ENCODE assay signal across 10 cellular contexts in the genomic region with DNA sequence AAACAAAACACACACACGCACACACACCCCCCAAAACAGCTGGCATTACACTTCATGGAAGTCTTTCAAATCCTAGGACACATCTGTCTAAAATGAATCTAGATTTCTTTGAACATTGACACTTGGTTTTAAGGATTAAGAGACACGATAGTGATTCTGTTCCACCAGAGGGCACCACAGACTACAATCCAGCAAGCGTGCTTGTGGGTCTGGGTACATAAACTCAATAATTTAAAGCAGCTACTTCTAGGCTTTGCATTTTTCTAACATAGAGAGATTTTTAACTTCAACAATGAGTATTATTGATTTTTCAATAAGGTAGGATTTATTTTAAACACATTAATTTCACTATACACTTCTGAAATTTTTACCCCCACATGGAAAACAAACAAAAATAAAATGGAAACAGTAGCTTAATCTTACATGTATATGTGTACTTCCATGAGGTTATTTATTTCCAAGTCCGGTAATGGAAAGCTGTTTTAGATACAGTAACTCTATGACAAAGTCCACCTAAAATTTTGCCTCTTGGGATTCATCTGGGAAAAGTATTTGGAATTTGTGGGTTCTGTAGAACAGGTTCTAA.
DNase-seq lines count a peak whose midpoint lies in the region; TF ChIP-seq lines count a peak whose summit lies in the region.
"Had no signal": no experiment of that assay in that cellular context is flagged by ENCODE, and none has a peak within 500 bp of the region (broad histone marks: within the 10 kb centered on the region; RNA-seq: fewer than 3 reads in every experiment).

No MANE protein-coding gene starts in this region.

- no peaks in the 10 kb centered on the region for H3K4me1 ChIP-seq in OCI-LY1 (ENCODE audit: insufficient read depth, low read length, severe bottlenecking)

- H3K9me3 ChIP-seq in OCI-LY1 (ENCODE audit: low read length), result no peaks in the 10 kb centered on the region
- H3K9me3 ChIP-seq: BLaER1, neutrophil had no signal

- no peaks in the 10 kb centered on the region for H3K79me2 ChIP-seq in OCI-LY1 (ENCODE audit: insufficient read depth, low read length)

- H3K4me1 Mint-ChIP-seq in activated T-cell treated with anti-CD3 and anti-CD28 coated beads, Interleukin-2, amount 50 U/mL, for 24 hours (ENCODE audit: low read depth), result no peaks in the 10 kb centered on the region
- peaks cover 12% of the 10 kb centered on the region for H3K4me1 Mint-ChIP-seq in type B pancreatic cell (ENCODE audit: unreplicated experiment)

- no peak overlapping the region for H3K27ac ChIP-seq in OCI-LY1 (ENCODE audit: low read depth, low read length, poor library complexity, severe bottlenecking)
- H3K27ac ChIP-seq: BLaER1, neutrophil had no signal

- H3K27me3 Mint-ChIP-seq in activated T-cell treated with anti-CD3 and anti-CD28 coated beads, Interleukin-2, amount 50 U/mL, for 24 hours, result peaks cover 38% of the 10 kb centered on the region
- no peaks in the 10 kb centered on the region for H3K27me3 Mint-ChIP-seq in type B pancreatic cell

- DNase-seq in DMS153 treated with DMSO at 0.1 percent for 48 hours (lab: John Stamatoyannopoulos, UW; ENCODE audit: unreplicated experiment), result peak; percentile 17
- no peak for DNase-seq in DMS153 (lab: John Stamatoyannopoulos, UW)
- DNase-seq in HK-2 (ENCODE audit: unreplicated experiment), result peak; percentile 30
- DNase-seq in activated T-cell treated with anti-CD3 and anti-CD28 coated beads, Interleukin-2, amount 50 U/mL, for 24 hours, result peak; percentile 42
- DNase-seq in fibroblast of peridontal ligament (ENCODE audit: extremely low read depth), result peak; percentile 85
- peak in 40 of 56 donors; percentile 0 to 74 (median 17) for DNase-seq in nucleus accumbens (lab: John Stamatoyannopoulos, UW)
- no peak for DNase-seq in type B pancreatic cell (ENCODE audit: extremely low spot score, unreplicated experiment)

- no peak overlapping the region for H2AFZ ChIP-seq in OCI-LY1 (ENCODE audit: low read length)

- H3F3A ChIP-seq in OCI-LY1 (ENCODE audit: insufficient read depth, low read length), result no peaks in the 10 kb centered on the region

- no peak overlapping the region for H3K9ac ChIP-seq in OCI-LY1 (ENCODE audit: low read length)
- H3K9ac ChIP-seq: BLaER1 had no signal

- no peak overlapping the region for H3K27ac Mint-ChIP-seq in activated T-cell treated with anti-CD3 and anti-CD28 coated beads, Interleukin-2, amount 50 U/mL, for 24 hours
- no peak overlapping the region for H3K27ac Mint-ChIP-seq in type B pancreatic cell

- no peaks in the 10 kb centered on the region for H3K36me3 Mint-ChIP-seq in activated T-cell treated with anti-CD3 and anti-CD28 coated beads, Interleukin-2, amount 50 U/mL, for 24 hours (ENCODE audit: low read depth)
- H3K36me3 Mint-ChIP-seq in type B pancreatic cell, result no peaks in the 10 kb centered on the region

- H4K20me1 ChIP-seq in OCI-LY1 (ENCODE audit: insufficient read depth, low read length), result no peaks in the 10 kb centered on the region
- H4K20me1 ChIP-seq: BLaER1 had no signal

- H3K9me2 ChIP-seq in OCI-LY1 (ENCODE audit: low read depth, low read length), result no peaks in the 10 kb centered on the region

- H3K36me3 ChIP-seq in OCI-LY1 (ENCODE audit: insufficient read depth, low read length), result no peaks in the 10 kb centered on the region
- H3K36me3 ChIP-seq: BLaER1, neutrophil had no signal

- H3K4me3 Mint-ChIP-seq in activated T-cell treated with anti-CD3 and anti-CD28 coated beads, Interleukin-2, amount 50 U/mL, for 24 hours, result no peak overlapping the region
- no peak overlapping the region for H3K4me3 Mint-ChIP-seq in type B pancreatic cell

- H3K4me3 ChIP-seq in OCI-LY1 (ENCODE audit: low read depth, low read length, poor library complexity, severe bottlenecking), result no peak overlapping the region
- H3K4me3 ChIP-seq: BLaER1 had no signal

- H3K4me2 ChIP-seq in OCI-LY1 (ENCODE audit: low read length), result no peak overlapping the region

- no peaks in the 10 kb centered on the region; the same call in 1 of the 2 replicates for H3K27me3 ChIP-seq in OCI-LY1 (ENCODE audit: insufficient read depth, low read length)
- H3K27me3 ChIP-seq: BLaER1, neutrophil had no signal

- H3K9me3 Mint-ChIP-seq in activated T-cell treated with anti-CD3 and anti-CD28 coated beads, Interleukin-2, amount 50 U/mL, for 24 hours, result no peaks in the 10 kb centered on the region
- peaks cover 4% of the 10 kb centered on the region for H3K9me3 Mint-ChIP-seq in type B pancreatic cell

- peak; percentile 78 for TF ChIP-seq CTCF in OCI-LY1 (IDR thresholded peaks at IDR 0.05; ENCODE audit: low read length)
- TF ChIP-seq CTCF in type B pancreatic cell (conservative IDR thresholded peaks at IDR 0.05), result peak; percentile 92

Comparison
In these comparisons a context has a peak if more than half of its experiments do, and no peak if none do; other contexts are left out.
1. DNase-seq: peak in DMS153 treated with DMSO at 0.1 percent for 48 hours (single experiment), HK-2 (single experiment), activated T-cell treated with anti-CD3 and anti-CD28 coated beads, Interleukin-2, amount 50 U/mL, for 24 hours (single experiment), fibroblast of peridontal ligament (single experiment) and nucleus accumbens (40 of 56); none in DMS153 (single experiment) and type B pancreatic cell (single experiment).